Comparison of ENCODE assay signal across 15 cellular contexts in the genomic region with DNA sequence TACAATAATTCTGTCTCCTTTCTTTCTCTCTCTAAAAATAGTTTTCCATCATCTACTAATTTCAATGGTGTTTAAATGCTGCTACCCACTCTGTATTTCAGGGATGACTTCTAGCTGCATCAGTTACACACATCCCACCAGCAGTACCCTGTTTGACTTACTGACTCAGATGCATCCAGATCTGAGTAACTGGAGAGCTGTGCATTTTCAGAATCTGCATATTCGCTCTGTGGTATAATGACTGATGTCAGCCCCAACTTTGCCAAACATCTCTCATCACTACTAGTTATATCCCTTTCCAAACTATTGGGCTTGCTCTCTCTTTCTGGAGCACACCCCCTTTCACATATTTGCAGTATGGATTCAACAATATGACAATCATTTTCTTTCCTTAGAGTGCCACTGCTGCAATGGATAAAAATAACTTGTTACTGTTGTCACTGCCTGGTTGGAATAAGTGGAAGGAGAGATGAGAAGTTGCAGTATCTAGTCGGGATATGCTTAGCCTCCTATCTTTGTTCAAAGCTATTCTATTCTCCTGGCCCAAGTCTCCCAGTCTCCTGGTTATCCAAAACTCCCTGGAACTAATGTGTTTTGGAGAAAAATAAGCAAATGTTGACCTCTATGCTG. TPM values are rescaled to one million over a fixed set of nuclear protein-coding genes. Genes with fewer than 3 reads are reported as not detected.
"Had no signal": no experiment of that assay in that cellular context is flagged by ENCODE, and none has a peak within 500 bp of the region (broad histone marks: within the 10 kb centered on the region; RNA-seq: fewer than 3 reads in every experiment).

No MANE protein-coding gene starts in this region.

- H3K4me1 ChIP-seq: prostate gland had no signal

- H3K36me3 ChIP-seq: prostate gland, sigmoid colon, tibial artery had no signal

- H3K4me3 ChIP-seq: prostate gland, sigmoid colon, tibial artery had no signal

- ATAC-seq: left ventricle myocardium superior; natural killer cell; stimulated activated naive B cell treated with anti-CD40 and anti-IgM and Interleukin-4, amounts not matched to agents 10 μg/mL and 1 μg/mL and 100 μg/mL, for 72 hours; T-helper 17 cell had no signal

- H3K27ac ChIP-seq: prostate gland, tibial artery had no signal

- H3K9me3 ChIP-seq: prostate gland, sigmoid colon, tibial artery had no signal

- DNase-seq: activated B cell treated with CpG ODN at 0.5 μM for 24 hours; activated CD4-positive, alpha-beta T cell treated with anti-CD3 and anti-CD28 coated beads, Interleukin-2, amount 10 ng/mL, durations not matched to agents 7 days and 5 days; activated CD8-positive, alpha-beta memory T cell treated with anti-CD3 and anti-CD28 coated beads for 24 hours; activated naive CD4-positive, alpha-beta T cell treated with anti-CD3 and anti-CD28 coated beads, Interleukin-2, amount 10 ng/mL, durations not matched to agents 7 days and 5 days; left ventricle myocardium superior; natural killer cell; nucleus accumbens; sigmoid colon; stimulated activated CD4-positive, alpha-beta T cell treated with anti-CD3 and anti-CD28 coated beads, Interleukin-2, amount 100 ng/mL, for 48 hours; stimulated activated naive B cell treated with anti-CD40 and anti-IgM and Interleukin-4, amounts not matched to agents 10 μg/mL and 1 μg/mL and 100 μg/mL, for 72 hours; T-helper 17 cell; tibial artery had no signal

- FAIRE-seq: astrocyte, urothelium cell line had no signal

RNA-seq across cellular contexts. Expression of a gene that starts 3.3 kb away (rescaled TPM):
- total RNA-seq: activated B cell treated with CpG ODN at 0.5 μM for 24 hours; activated CD4-positive, alpha-beta T cell treated with anti-CD3 and anti-CD28 coated beads, Interleukin-2, amount 10 ng/mL, durations not matched to agents 7 days and 5 days; natural killer cell; T-helper 17 cell had no signal
